13 cellular contexts compared by ENCODE assay signal in genomic region chr7:8389898-8390642, GRCh38. TPM values are rescaled to one million over a fixed set of nuclear protein-coding genes. Genes with fewer than 3 reads are reported as not detected.
DNase-seq lines count a peak whose midpoint lies in the region; ATAC-seq, FAIRE-seq and TF ChIP-seq lines count a peak whose summit lies in the region.
"Had no signal": no experiment of that assay in that cellular context is flagged by ENCODE, and none has a peak within 500 bp of the region (broad histone marks: within the 10 kb centered on the region; RNA-seq: fewer than 3 reads in every experiment).

No MANE protein-coding gene starts in this region.

- FAIRE-seq in K562 (lab: Jason Lieb, UNC) (peak; percentile 93), GM12891 (lab: Jason Lieb, UNC) (no peak), GM19239 (lab: Jason Lieb, UNC) (no peak)
- FAIRE-seq: astrocyte had no signal

- H2BK12ac ChIP-seq in mesenchymal stem cell (ENCODE audit: low read length in 2 of 2) = no peak overlapping the region

- H3K18ac ChIP-seq in mesenchymal stem cell (ENCODE audit: low read depth in 1 of 2, low read length in 2 of 2) = no peak overlapping the region

- no peak for TF ChIP-seq RAD21 in K562 (CRISPR knock-in tag; conservative IDR thresholded peaks at IDR 0.05 in 1 of 2, IDR thresholded peaks at IDR 0.05 in 1 of 2)

- no TSS peak for BruUV-seq in K562 (replicated peaks; lab: Mats Ljungman, UMichigan)

- H3K4ac ChIP-seq in mesenchymal stem cell (ENCODE audit: low read depth in 1 of 2, low read length in 2 of 2) = no peak overlapping the region

- DNase-seq in COLO829 (ENCODE audit: low spot score) (peak; percentile 29), Karpas-422 (peak; percentile 50), K562 (ENCODE audit: extremely low read depth in 1 of 4, low spot score in 3 of 4) (peak; percentile 79 to 86 (median 82)), medulla oblongata (ENCODE audit: extremely low spot score) (peak; percentile 93), GM12891 (ENCODE audit: insufficient read length, low spot score) (no peak), GM19239 (ENCODE audit: insufficient read length, low spot score) (no peak), mesenchymal stem cell (no peak), ovary (no peak)
- DNase-seq: COR-L47; NCI-H446 treated with DMSO at 0.1 percent for 48 hours; stimulated activated naive B cell treated with anti-CD40 and anti-IgM and Interleukin-4, amounts not matched to agents 10 μg/mL and 1 μg/mL and 100 μg/mL, for 72 hours had no signal

- intact Hi-C loops in K562 (cut with micrococcal nuclease) (no loop called here), ovary (cut with DNase I) (no loop called here)

- H2BK15ac ChIP-seq in mesenchymal stem cell (ENCODE audit: low read depth, poor library complexity, severe bottlenecking) = no peak overlapping the region

- H3K14ac ChIP-seq in mesenchymal stem cell (ENCODE audit: low read length in 2 of 2) = no peak overlapping the region

- no peak overlapping the region for H3K27ac ChIP-seq in Karpas-422 (ENCODE audit: low read length)
- H3K27ac ChIP-seq in K562 (ENCODE audit: extremely low read depth, low read depth, low read length) = no peak overlapping the region
- H3K27ac ChIP-seq in mesenchymal stem cell (ENCODE audit: low read length, poor library complexity, severe bottlenecking) = no peak overlapping the region
- no peak overlapping the region for H3K27ac ChIP-seq in ovary
- H3K27ac ChIP-seq: VCaP had no signal

- in situ Hi-C loops in K562 (cut with MboI) = no loop called here

- no peak overlapping the region for H2AK5ac ChIP-seq in mesenchymal stem cell (ENCODE audit: low read length, severe bottlenecking)

- TF ChIP-seq CTCF in K562 (IDR thresholded peaks at IDR 0.05 in 2 of 3, conservative IDR thresholded peaks at IDR 0.05 in 1 of 3; ENCODE audit: insufficient read depth in 2 of 3, low read depth in 1 of 3, low read length in 3 of 3) = no peak
- TF ChIP-seq CTCF in ovary (IDR thresholded peaks at IDR 0.05) = no peak

- H3K27me3 ChIP-seq in Karpas-422 (ENCODE audit: low read length) = no peaks in the 10 kb centered on the region
- H3K27me3 ChIP-seq in K562 (ENCODE audit: control insufficient read depth in 2 of 2, insufficient read depth in 2 of 2, low read length in 2 of 2) = no peaks in the 10 kb centered on the region
- H3K27me3 ChIP-seq in mesenchymal stem cell (ENCODE audit: control insufficient read depth in 1 of 2, insufficient read depth in 1 of 2, low read length in 2 of 2) = no peaks in the 10 kb centered on the region
- H3K27me3 ChIP-seq in ovary = no peaks in the 10 kb centered on the region

- CTCF ChIA-PET in K562 (lab: Yijun Ruan, JAX; ENCODE audit: low intra/inter-chr PET ratio) = no interaction called here

- no peak overlapping the region for H2BK120ac ChIP-seq in mesenchymal stem cell (ENCODE audit: low read depth, low read length)

- H3K79me2 ChIP-seq in Karpas-422 (ENCODE audit: low read length) = no peaks in the 10 kb centered on the region
- H3K79me2 ChIP-seq in K562 (ENCODE audit: control insufficient read depth, insufficient read depth, low read length) = no peaks in the 10 kb centered on the region

- no peaks in the 10 kb centered on the region for H3K9me1 ChIP-seq in K562 (ENCODE audit: control insufficient read depth, insufficient read depth, low read length)

- no peak overlapping the region for H4K8ac ChIP-seq in mesenchymal stem cell (ENCODE audit: low read length)

- H3K9me3 ChIP-seq in Karpas-422 (ENCODE audit: low read length) (no peaks in the 10 kb centered on the region), K562 (replicated peaks; ENCODE audit: control insufficient read depth, insufficient read depth, low read depth, low read length) (no peaks in the 10 kb centered on the region), mesenchymal stem cell (ENCODE audit: control insufficient read depth, low read length) (no peaks in the 10 kb centered on the region), ovary (no peaks in the 10 kb centered on the region)

- TF ChIP-seq POLR2A in K562 (conservative IDR thresholded peaks at IDR 0.05) (no peak), GM12891 (IDR thresholded peaks at IDR 0.05; ENCODE audit: low read depth, low read length) (no peak), ovary (IDR thresholded peaks at IDR 0.05) (no peak)

- TF ChIP-seq EP300 in K562 (IDR thresholded peaks at IDR 0.05; ENCODE audit: low read length) (no peak), ovary (IDR thresholded peaks at IDR 0.05) (no peak)

- H3K4me1 ChIP-seq in Karpas-422 (ENCODE audit: low read length) (no peaks in the 10 kb centered on the region), K562 (replicated peaks in 1 of 2; ENCODE audit: control insufficient read depth in 2 of 2, insufficient read depth in 2 of 2, low read length in 2 of 2) (peaks cover 14 to 45% of the 10 kb centered on the region in 2 experiments), mesenchymal stem cell (ENCODE audit: control insufficient read depth, insufficient read depth, low read depth, low read length) (peaks cover 2% of the 10 kb centered on the region), ovary (ENCODE audit: insufficient read depth) (no peaks in the 10 kb centered on the region)

- H3K4me3 ChIP-seq in Karpas-422 (ENCODE audit: low read length) (no peak overlapping the region), K562 (peak overlapping the region; percentile 10; the same call in 1 of the 2 replicates), mesenchymal stem cell (ENCODE audit: insufficient read depth in 1 of 2, low read depth in 1 of 2, low read length in 2 of 2) (no peak overlapping the region), ovary (no peak overlapping the region)

- no peak overlapping the region for H2AFZ ChIP-seq in Karpas-422 (ENCODE audit: low read length)
- H2AFZ ChIP-seq in K562 (ENCODE audit: low read depth, low read length) = peak overlapping the region; percentile 88
- no peak overlapping the region for H2AFZ ChIP-seq in mesenchymal stem cell (ENCODE audit: low read depth, low read length)

- ATAC-seq in K562 = peak; percentile 94
- ATAC-seq: stimulated activated naive B cell treated with anti-CD40 and anti-IgM and Interleukin-4, amounts not matched to agents 10 μg/mL and 1 μg/mL and 100 μg/mL, for 72 hours had no signal

- no peaks in the 10 kb centered on the region for H4K20me1 ChIP-seq in Karpas-422 (ENCODE audit: insufficient read depth, low read depth, low read length)
- H4K20me1 ChIP-seq in K562 (replicated peaks; ENCODE audit: control insufficient read depth, insufficient read depth, low read length) = no peaks in the 10 kb centered on the region

- peaks cover 4% of the 10 kb centered on the region; the same call in 1 of the 2 replicates for H3K9me2 ChIP-seq in Karpas-422 (replicated peaks; ENCODE audit: insufficient read depth, low read length)

- no peaks in the 10 kb centered on the region for H3K79me1 ChIP-seq in mesenchymal stem cell (replicated peaks; ENCODE audit: low read length, poor library complexity, severe bottlenecking)

- POLR2A ChIA-PET in K562 (lab: Yijun Ruan, JAX) = interaction anchor here (0.6 to 1.3 kb wide), 5 partner anchors 9 to 522 kb away, joined by 3 to 4 read pairs (median 3); no protein-coding TSS in a partner anchor

- H2BK5ac ChIP-seq in mesenchymal stem cell (ENCODE audit: low read depth, low read length, poor library complexity, severe bottlenecking) = no peak overlapping the region

- H3K9ac ChIP-seq in Karpas-422 (ENCODE audit: low read length) (no peak overlapping the region), K562 (ENCODE audit: insufficient read depth in 1 of 2, low read depth in 2 of 2, low read length in 2 of 2) (peak overlapping the region; percentile 8 to 11; a peak in 2 of 4 replicates), mesenchymal stem cell (ENCODE audit: low read length) (no peak overlapping the region)

- no peak overlapping the region for H3K4me2 ChIP-seq in Karpas-422 (ENCODE audit: low read depth, low read length, poor library complexity, severe bottlenecking)
- peak overlapping the region; percentile 72 for H3K4me2 ChIP-seq in K562 (ENCODE audit: insufficient read depth, low read length)
- H3K4me2 ChIP-seq in mesenchymal stem cell (ENCODE audit: low read length, poor library complexity, severe bottlenecking) = no peak overlapping the region

- H3K36me3 ChIP-seq in Karpas-422 (ENCODE audit: insufficient read depth, low read length) = no peaks in the 10 kb centered on the region
- no peaks in the 10 kb centered on the region for H3K36me3 ChIP-seq in K562 (ENCODE audit: control insufficient read depth, insufficient read depth, low read length)
- H3K36me3 ChIP-seq in mesenchymal stem cell (ENCODE audit: control insufficient read depth in 1 of 2, insufficient read depth in 2 of 2, low read depth in 1 of 2, low read length in 2 of 2) = no peaks in the 10 kb centered on the region
- no peaks in the 10 kb centered on the region for H3K36me3 ChIP-seq in ovary

- H4K91ac ChIP-seq in mesenchymal stem cell (ENCODE audit: low read length) = no peak overlapping the region

- 17% methylated on average over 10 of the region's 10 CpGs for WGBS in K562 (ENCODE audit: insufficient coverage, low coverage, missing lambda C conversion rate)
- WGBS in mesenchymal stem cell = 28% methylated on average over 9 of the region's 10 CpGs
- WGBS in ovary, 3 donors = 13 to 20% (median 16%) methylated on average over 10 of the region's 10 CpGs

- no peak overlapping the region for H3K23ac ChIP-seq in mesenchymal stem cell (ENCODE audit: low read length in 2 of 2)

TF ChIP-seq in GM12891, 5 proteins besides CTCF, POLR2A, EP300 and RAD21 (continues in another document):
- no peak for TF ChIP-seq TAF1 (IDR thresholded peaks at IDR 0.05; ENCODE audit: low read depth, low read length)

RNA-seq across cellular contexts. Expression of gene NXPH1, which starts 43.3 kb away (rescaled TPM):
- total RNA-seq in Karpas-422 (2014; rRNA removed; shearing (Covaris generic); ENCODE audit: low replicate concordance) = not detected in 2 replicates
- total RNA-seq in K562 (2011; cell fraction: chromatin; rRNA removed; ENCODE audit: low replicate concordance) = not detected in 2 replicates
- not detected in 2 replicates for total RNA-seq in K562 (2011; cell fraction: nucleolus; rRNA removed)
- not detected in 2 replicates for total RNA-seq in K562 (2011; cell fraction: nucleoplasm; rRNA removed)
- not detected in 2 replicates for total RNA-seq in K562 (2014; rRNA removed)
- total RNA-seq in K562 (2014; rRNA removed; fragmentation: Illumina TruSeq; extraction: Trizol) = not detected in 2 replicates
- not detected in 2 replicates for total RNA-seq in K562 (2015; rRNA removed; fragmentation: Illumina TruSeq; extraction: Trizol)
- 0.07 and 0.16 TPM in 2 replicates for total RNA-seq in K562 (2021)
- polyA plus RNA-seq in K562 (2011; rRNA removed) = not detected in 2 replicates
- polyA plus RNA-seq in K562 (2011; cell fraction: cytosol; rRNA removed) = not detected in 2 replicates
- not detected in 2 replicates for polyA plus RNA-seq in K562 (2011; cell fraction: nucleus; rRNA removed)
- polyA plus RNA-seq in K562 (2012) = not detected in 2 replicates
- polyA plus RNA-seq in K562 (2014; fragmentation: Illumina TruSeq; extraction: Trizol) = not detected in 2 replicates
- polyA plus RNA-seq in K562 (2014; fragmentation: Nextera tagmentation; extraction: Ambion mirVana) = not detected
- not detected in 2 replicates for polyA plus RNA-seq in K562 (2014; rRNA removed)
- polyA minus RNA-seq in K562 (2011; rRNA and poly(A)+ RNA removed) = not detected in 2 replicates
- not detected in 2 replicates for polyA minus RNA-seq in K562 (2011; cell fraction: cytosol; rRNA and poly(A)+ RNA removed)
- not detected in 2 replicates for polyA minus RNA-seq in K562 (2011; cell fraction: nucleus; rRNA and poly(A)+ RNA removed)
- polyA plus RNA-seq in GM12891 (2012; ENCODE audit: low read depth, missing spikeins) = not detected
- not detected for polyA plus RNA-seq in mesenchymal stem cell (2013, experiment 1 of 2)
- not detected for polyA plus RNA-seq in mesenchymal stem cell (2013, experiment 2 of 2)
- total RNA-seq in ovary = not detected
- under 1 TPM; 0.05 to 0.12 TPM for polyA plus RNA-seq in ovary

Comparison
In these comparisons a context has a peak if more than half of its experiments do, and no peak if none do; other contexts are left out.
1. DNase-seq: peak in COLO829 (single experiment), Karpas-422 (single experiment), K562 (4 of 4) and medulla oblongata (single experiment); none in GM12891 (single experiment), GM19239 (single experiment), mesenchymal stem cell (single experiment) and ovary (0 of 5).
2. H3K9ac ChIP-seq: peak in K562 (2 of 2); none in Karpas-422 (single experiment) and mesenchymal stem cell (single experiment).